ENCODE assay signal across 8 cellular contexts in genomic region chr16:66551362-66551761, GRCh38. TPM values are rescaled to one million over a fixed set of nuclear protein-coding genes. Genes with fewer than 3 reads are reported as not detected.
DNase-seq lines count a peak whose midpoint lies in the region; ATAC-seq and TF ChIP-seq lines count a peak whose summit lies in the region.

No MANE protein-coding gene starts in this region.

- H3K27me3 ChIP-seq in dorsolateral prefrontal cortex: no peaks in the 10 kb centered on the region
- no peaks in the 10 kb centered on the region for H3K27me3 ChIP-seq in tibial nerve

- peak in 6 of 56 donors; percentile 8 to 29 (median 20) for TF ChIP-seq CTCF in dorsolateral prefrontal cortex (IDR thresholded peaks at IDR 0.05 in 54 of 56, conservative IDR thresholded peaks at IDR 0.05 in 2 of 56; ENCODE audit: low read depth in 1 of 56, partially characterized antibody in 56 of 56)
- no peak for TF ChIP-seq CTCF in natural killer cell (IDR thresholded peaks at IDR 0.05)
- peak in 1 of 5 experiments; percentile 16 for TF ChIP-seq CTCF in tibial nerve (IDR thresholded peaks at IDR 0.05)

- H3K36me3 ChIP-seq in tibial nerve: peaks cover 0 to 9% (median 0%) of the 10 kb centered on the region in 3 donors

- peak overlapping the region; percentile 96 to 97 for H3K27ac Mint-ChIP-seq in natural killer cell

- H3K36me3 Mint-ChIP-seq in natural killer cell: no peaks in the 10 kb centered on the region

- peaks cover 0 to 2% of the 10 kb centered on the region in 2 donors for H3K27me3 Mint-ChIP-seq in natural killer cell (ENCODE audit: low read depth in 2 of 2)

- H3K27ac ChIP-seq in dorsolateral prefrontal cortex (peak overlapping the region in 56 of 59 donors; percentile 6 to 100 (median 98)), tibial nerve (peak overlapping the region in 3 of 4 donors; percentile 95 to 98 (median 96))

- peak overlapping the region in 21 of 59 donors; percentile 69 to 91 (median 80) for H3K4me3 ChIP-seq in dorsolateral prefrontal cortex
- H3K4me3 ChIP-seq in tibial nerve: no peak overlapping the region

- peaks cover 82 to 86% of the 10 kb centered on the region in 2 donors for H3K4me1 Mint-ChIP-seq in natural killer cell

- peak overlapping the region; percentile 89 for H3K4me3 Mint-ChIP-seq in natural killer cell

- H3K9me3 Mint-ChIP-seq in natural killer cell: no peaks in the 10 kb centered on the region

- no peak for TF ChIP-seq EP300 in tibial nerve (IDR thresholded peaks at IDR 0.05)

- intact Hi-C loops in Right ventricle myocardium superior (cut with DNase I) (no loop called here), cardiac septum (cut with DNase I) (loop anchor here (2.0 kb wide), 1 partner anchor 35 kb away; no protein-coding TSS in a partner anchor), dorsolateral prefrontal cortex (cut with DNase I) (loop anchor here in 1 of 2 donors (5.0 kb wide), 1 partner anchor 34 kb away; no protein-coding TSS in a partner anchor), natural killer cell (cut with micrococcal nuclease) (loop anchor here (2.0 to 5.0 kb wide), 2 partner anchors 35 to 51 kb away; partner anchors contain the start of gene CMTM3)

- DNase-seq in Right ventricle myocardium superior: peak; percentile 60
- DNase-seq in cardiac septum (ENCODE audit: low spot score): no peak
- DNase-seq in NCI-H2171 (lab: John Stamatoyannopoulos, UW): peak; percentile 14
- DNase-seq in activated CD4-positive, alpha-beta T cell treated with anti-CD3 and anti-CD28 coated beads for 4 hours: peak; percentile 49 to 60
- DNase-seq in dorsolateral prefrontal cortex: no peak
- peak; percentile 44 for DNase-seq in natural killer cell
- DNase-seq in tibial nerve (ENCODE audit: low spot score in 2 of 2): no peak

- no peak for ATAC-seq in Right ventricle myocardium superior (ENCODE audit: poor library complexity)
- ATAC-seq in natural killer cell: peak in 2 of 3 donors; percentile 28 to 38
- no peak for ATAC-seq in HG03457 (IDR thresholded peaks at IDR 0.05; ENCODE audit: unreplicated experiment)

- TF ChIP-seq POLR2A in tibial nerve (IDR thresholded peaks at IDR 0.05): no peak

- no peaks in the 10 kb centered on the region for H3K9me3 ChIP-seq in tibial nerve

- WGBS in tibial nerve, 2 donors: 51 to 60% methylated on average over 5 to 6 of the region's 6 CpGs

- peaks cover 0 to 81% (median 33%) of the 10 kb centered on the region in 4 donors for H3K4me1 ChIP-seq in tibial nerve

RNA-seq across cellular contexts. Expression of gene CKLF, which starts 1.0 kb away (rescaled TPM):
- 10.4 TPM for total RNA-seq in Right ventricle myocardium superior
- total RNA-seq in cardiac septum: 10.5 TPM
- 10 to 100 TPM in 119 of 120 experiments, 1 to 10 TPM in 1; 9.9 to 33.4 (median 19.9) TPM for total RNA-seq in dorsolateral prefrontal cortex
- 10 to 100 TPM; 48.0 to 69.7 (median 54.6) TPM for total RNA-seq in natural killer cell
- 10 to 100 TPM; 31.8 to 75.4 (median 35.6) TPM for total RNA-seq in tibial nerve

RNA-seq across cellular contexts. Expression of gene TK2, which starts 1.4 kb away (rescaled TPM):
- 19.5 TPM for total RNA-seq in Right ventricle myocardium superior
- total RNA-seq in cardiac septum: 23.4 TPM
- 10 to 100 TPM; 39.7 to 71.2 (median 51.5) TPM for total RNA-seq in dorsolateral prefrontal cortex
- total RNA-seq in natural killer cell: 10 to 100 TPM; 18.8 to 25.8 (median 25.1) TPM
- 10 to 100 TPM; 42.3 to 81.8 (median 64.7) TPM for total RNA-seq in tibial nerve

RNA-seq across cellular contexts. Expression of gene CMTM1, which starts 14.9 kb away (rescaled TPM):
- total RNA-seq in Right ventricle myocardium superior (1.3 TPM), cardiac septum (1.3 TPM), dorsolateral prefrontal cortex (10 to 100 TPM in 61 of 120 experiments, 1 to 10 TPM in 59; 5.4 to 19.5 (median 10.1) TPM), natural killer cell (1 to 10 TPM; 4.4 to 8.5 (median 7.8) TPM), tibial nerve (1 to 10 TPM in 3 of 4 donors, not detected in 1; 2.0 to 5.1 (median 2.1) TPM)

RNA-seq across cellular contexts. Expression of gene CMTM2, which starts 27.9 kb away (rescaled TPM):
- total RNA-seq in Right ventricle myocardium superior: 0.46 TPM
- total RNA-seq in cardiac septum: 1.3 TPM
- 1 to 10 TPM in 52 of 120 experiments, under 1 TPM in 37, not detected in 31; 0.43 to 5.1 (median 1.1) TPM for total RNA-seq in dorsolateral prefrontal cortex
- 1 to 10 TPM in 1 of 3 donors, under 1 TPM in 2; 0.61 to 1.6 (median 0.82) TPM for total RNA-seq in natural killer cell
- total RNA-seq in tibial nerve: not detected

RNA-seq across cellular contexts. Expression of gene CMTM3, which starts 53.1 kb away (rescaled TPM):
- total RNA-seq in Right ventricle myocardium superior: 10.1 TPM
- total RNA-seq in cardiac septum: 10.4 TPM
- 10 to 100 TPM in 26 of 120 experiments, 1 to 10 TPM in 94; 3.4 to 15.7 (median 7.1) TPM for total RNA-seq in dorsolateral prefrontal cortex
- total RNA-seq in natural killer cell: 10 to 100 TPM; 68.2 to 86.4 (median 85.0) TPM
- 10 to 100 TPM; 19.3 to 43.9 (median 38.5) TPM for total RNA-seq in tibial nerve

Comparison
In these comparisons a context has a peak if more than half of its experiments do, and no peak if none do; other contexts are left out.
1. DNase-seq: peak in Right ventricle myocardium superior (single experiment), NCI-H2171 (single experiment), activated CD4-positive, alpha-beta T cell treated with anti-CD3 and anti-CD28 coated beads for 4 hours (2 of 2) and natural killer cell (single experiment); none in cardiac septum (single experiment), dorsolateral prefrontal cortex (0 of 10) and tibial nerve (0 of 2).
2. ATAC-seq: peak in natural killer cell (2 of 3); none in Right ventricle myocardium superior (single experiment) and HG03457 (single experiment).